ENCODE assay signal across 21 cellular contexts in the genomic region with DNA sequence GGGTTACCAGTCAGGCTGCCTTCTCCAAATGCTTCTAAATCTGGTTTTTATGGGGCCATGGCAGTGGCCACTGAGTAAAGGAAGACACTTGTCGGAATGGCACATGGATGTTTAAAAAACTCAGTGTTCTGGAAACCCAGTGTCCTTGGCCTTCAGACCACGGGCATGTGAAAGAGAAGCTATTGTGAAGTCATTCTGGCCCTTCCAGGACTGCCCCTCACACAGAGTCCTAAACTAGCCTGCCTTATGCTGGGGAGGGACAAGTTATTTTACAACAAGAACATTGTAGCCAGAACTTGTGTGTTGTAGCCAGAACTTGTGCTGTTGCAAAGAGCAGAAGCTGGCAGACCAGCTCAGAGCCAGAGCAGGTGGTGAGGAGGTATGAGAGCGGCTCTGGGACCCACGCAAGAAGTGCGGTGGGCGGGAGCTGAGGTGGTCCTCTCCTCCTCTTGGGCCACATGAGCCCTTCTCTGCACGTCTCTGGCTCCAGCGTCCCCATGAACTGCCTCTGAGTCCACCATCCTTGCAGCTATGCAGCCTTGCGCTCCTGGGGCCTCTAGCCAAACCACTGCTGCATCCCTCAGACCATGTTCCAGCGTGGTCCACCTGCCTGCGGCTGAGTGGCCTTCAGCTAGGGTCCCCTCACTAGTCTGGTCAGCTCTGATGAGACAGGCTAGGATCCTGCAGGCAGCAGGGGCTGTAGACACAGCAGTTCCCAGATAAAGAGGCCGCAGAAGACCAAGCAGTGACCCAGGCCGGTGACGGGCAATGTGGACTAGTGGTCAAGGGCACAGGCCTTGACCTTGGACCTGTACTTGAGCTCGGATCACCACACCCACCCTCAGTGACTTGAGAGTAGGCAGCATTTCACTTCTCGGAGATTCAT. TPM values are rescaled to one million over a fixed set of nuclear protein-coding genes. Genes with fewer than 3 reads are reported as not detected.
A peak's percentile ranks its signal among the peaks of the same experiment; 100 is the strongest.
DNase-seq lines count a peak whose midpoint lies in the region; ATAC-seq, FAIRE-seq and TF ChIP-seq lines count a peak whose summit lies in the region.
"Had no signal": no experiment of that assay in that cellular context is flagged by ENCODE, and none has a peak within 500 bp of the region (broad histone marks: within the 10 kb centered on the region; RNA-seq: fewer than 3 reads in every experiment).

No MANE protein-coding gene starts in this region.

- no peak overlapping the region for H4K8ac ChIP-seq in trophoblast cell (ENCODE audit: low read depth, low read length)

- no peak for TF ChIP-seq EP300 in HepG2 (IDR thresholded peaks at IDR 0.05; ENCODE audit: low read depth in 2 of 2, low read length in 2 of 2)
- TF ChIP-seq EP300 in HepG2 (CRISPR knock-in tag; IDR thresholded peaks at IDR 0.05; ENCODE audit: borderline replicate concordance), result no peak

- TF ChIP-seq RAD21 in HepG2 (CRISPR knock-in tag; IDR thresholded peaks at IDR 0.05), result no peak

- TF ChIP-seq POLR2A in HepG2 (IDR thresholded peaks at IDR 0.05; ENCODE audit: insufficient read depth in 1 of 2, low read depth in 2 of 2, low read length in 2 of 2) (no peak), right lobe of liver (IDR thresholded peaks at IDR 0.05) (no peak)

- WGBS in HepG2 (ENCODE audit: low lambda C conversion rate), result 45% methylated on average over 9 of the region's 16 CpGs
- 100% methylated on average over 4 of the region's 16 CpGs for WGBS in right lobe of liver (ENCODE audit: insufficient coverage, low coverage, low lambda C conversion rate, missing lambda C conversion rate)
- WGBS in trophoblast cell (ENCODE audit: extremely low coverage, insufficient coverage, insufficient read length), result no CpG with 5 or more reads among the region's 16 CpGs

- H4K91ac ChIP-seq in trophoblast cell (ENCODE audit: low read depth, low read length), result no peak overlapping the region

- in situ Hi-C loops in HepG2 (cut with HindIII; ENCODE audit: extremely low pct_ligation_motif_present, low pct_unique_long_range_greater_than_20kb), result no loop called here

- no peaks in the 10 kb centered on the region for H3K79me2 ChIP-seq in HepG2 (ENCODE audit: insufficient read depth, low read length)
- no peaks in the 10 kb centered on the region for H3K79me2 ChIP-seq in trophoblast cell (ENCODE audit: control insufficient read depth, insufficient read depth, low read length, poor library complexity)
- H3K79me2 ChIP-seq in neural progenitor cell (ENCODE audit: low read depth), result no peaks in the 10 kb centered on the region

- POLR2A ChIA-PET in HepG2 (lab: Yijun Ruan, JAX), result interaction anchor here (0.9 to 1.4 kb wide), 2 partner anchors 19 to 232 kb away, joined by 3 to 4 read pairs; no protein-coding TSS in a partner anchor

- no peaks in the 10 kb centered on the region for H4K20me1 ChIP-seq in HepG2 (ENCODE audit: insufficient read depth, low read length)
- H4K20me1 ChIP-seq in neural progenitor cell (ENCODE audit: low read depth), result no peaks in the 10 kb centered on the region

- H3K4ac ChIP-seq in trophoblast cell (ENCODE audit: low read depth, low read length), result no peak overlapping the region

- H3K4me1 ChIP-seq in HepG2 (ENCODE audit: insufficient read depth, low read length), result peaks cover 36% of the 10 kb centered on the region
- peaks cover 0 to 3% (median 0%) of the 10 kb centered on the region in 4 donors for H3K4me1 ChIP-seq in right lobe of liver
- H3K4me1 ChIP-seq in trophoblast cell (ENCODE audit: control insufficient read depth in 1 of 2, insufficient read depth in 2 of 2, low read length in 2 of 2), result peaks cover 3% of the 10 kb centered on the region in 2 experiments
- no peaks in the 10 kb centered on the region for H3K4me1 ChIP-seq in neural progenitor cell

- peak; percentile 34 for DNase-seq in HepG2 (ENCODE audit: low spot score)
- DNase-seq in right lobe of liver, result no peak
- DNase-seq in head of caudate nucleus, result peak in 26 of 42 donors; percentile 11 to 83 (median 49)
- no peak for DNase-seq in trophoblast cell
- DNase-seq in dedifferentiated amniotic fluid mesenchymal stem cell (ENCODE audit: extremely low spot score), result no peak
- no peak for DNase-seq in neural progenitor cell (ENCODE audit: low spot score)
- no peak for DNase-seq in NCI-H1436 treated with DMSO at 0.1 percent for 48 hours (lab: John Stamatoyannopoulos, UW)
- DNase-seq: CD8-positive, alpha-beta memory T cell; DMS79; GOT3; NCI-H1436; NCI-H2029; NCI-H345; NCI-H524 treated with DMSO at 0.1 percent for 48 hours; PC-3; RPMI8226 had no signal

- intact Hi-C loops in HepG2 (cut with micrococcal nuclease; ENCODE audit: unreplicated experiment) (no loop called here), right lobe of liver (cut with DNase I) (no loop called here), head of caudate nucleus (cut with DNase I) (no loop called here)

- H3K9me3 ChIP-seq in HepG2 (ENCODE audit: low read length) (no peaks in the 10 kb centered on the region), right lobe of liver (no peaks in the 10 kb centered on the region), trophoblast cell (ENCODE audit: insufficient read depth, low read depth, low read length) (peaks cover 3% of the 10 kb centered on the region), neural progenitor cell (ENCODE audit: low read depth) (no peaks in the 10 kb centered on the region)
- H3K9me3 ChIP-seq: A549; BLaER1 treated with 17β-estradiol and CSF1 and Interleukin-3, amounts not matched to agents 10 nM and 100 nM had no signal

- no peaks in the 10 kb centered on the region for H3K9me3 Mint-ChIP-seq in neural progenitor cell
- H3K9me3 Mint-ChIP-seq: CD8-positive, alpha-beta memory T cell had no signal

- no peak overlapping the region for H2BK120ac ChIP-seq in trophoblast cell (ENCODE audit: insufficient read depth, low read length, poor library complexity)

- H3K4me3 ChIP-seq in HepG2 (replicated peaks in 1 of 3; ENCODE audit: insufficient read depth in 1 of 3, low read depth in 2 of 3, low read length in 3 of 3), result no peak overlapping the region
- no peak overlapping the region for H3K4me3 ChIP-seq in right lobe of liver
- H3K4me3 ChIP-seq in trophoblast cell (ENCODE audit: low read depth, low read length), result peak overlapping the region; percentile 28
- H3K4me3 ChIP-seq in neural progenitor cell, result no peak overlapping the region
- H3K4me3 ChIP-seq: A549; BLaER1 treated with 17β-estradiol and CSF1 and Interleukin-3, amounts not matched to agents 10 nM and 100 nM had no signal

- no peak for FAIRE-seq in HepG2 (lab: Jason Lieb, UNC)
- FAIRE-seq: A549, GM12892, GM18507 had no signal

- H3K27me3 Mint-ChIP-seq in neural progenitor cell (ENCODE audit: insufficient read depth, low read depth), result peaks cover 13% of the 10 kb centered on the region

- H3K36me3 Mint-ChIP-seq in neural progenitor cell, result peaks cover 2% of the 10 kb centered on the region

- no peaks in the 10 kb centered on the region for H3F3A ChIP-seq in neural progenitor cell (ENCODE audit: low read depth)

- no peak overlapping the region for H3K18ac ChIP-seq in trophoblast cell (ENCODE audit: low read length)

- H3K36me3 ChIP-seq in HepG2 (replicated peaks in 1 of 2; ENCODE audit: control insufficient read depth in 1 of 2, insufficient read depth in 2 of 2, low read length in 2 of 2), result no peaks in the 10 kb centered on the region
- H3K36me3 ChIP-seq in right lobe of liver, result no peaks in the 10 kb centered on the region
- peaks cover 2% of the 10 kb centered on the region in 2 experiments for H3K36me3 ChIP-seq in trophoblast cell (ENCODE audit: control insufficient read depth in 1 of 2, insufficient read depth in 2 of 2, low read length in 2 of 2)
- no peaks in the 10 kb centered on the region for H3K36me3 ChIP-seq in neural progenitor cell

- H4K12ac ChIP-seq in trophoblast cell (ENCODE audit: low read depth, low read length), result no peak overlapping the region

- H3K9ac ChIP-seq in HepG2 (ENCODE audit: insufficient read depth, low read depth, low read length) (no peak overlapping the region), trophoblast cell (ENCODE audit: low read length) (no peak overlapping the region), neural progenitor cell (no peak overlapping the region)
- H3K9ac ChIP-seq: BLaER1 treated with 17β-estradiol and CSF1 and Interleukin-3, amounts not matched to agents 10 nM and 100 nM had no signal

- no TSS peak for BruUV-seq in HepG2 (replicated peaks; lab: Mats Ljungman, UMichigan)

- H2AFZ ChIP-seq in HepG2 (ENCODE audit: low read length), result no peak overlapping the region
- no peak overlapping the region for H2AFZ ChIP-seq in trophoblast cell (ENCODE audit: insufficient read depth, low read length, poor library complexity)
- H2AFZ ChIP-seq in neural progenitor cell (replicated peaks), result no peak overlapping the region

- H3K27ac Mint-ChIP-seq in neural progenitor cell, result no peak overlapping the region

- ATAC-seq in HepG2 (peak; percentile 28), right lobe of liver (no peak), HG02938 (IDR thresholded peaks at IDR 0.05; ENCODE audit: unreplicated experiment) (no peak)
- ATAC-seq: A549, PC-3 had no signal

- CTCF ChIA-PET in HepG2 (lab: Yijun Ruan, JAX; ENCODE audit: low intra/inter-chr PET ratio, low total read pairs), result no interaction called here

- H3K4me2 ChIP-seq in HepG2 (ENCODE audit: low read depth, low read length) (no peak overlapping the region), trophoblast cell (ENCODE audit: low read length) (no peak overlapping the region), neural progenitor cell (no peak overlapping the region)
- H3K4me2 ChIP-seq: A549; BLaER1 treated with 17β-estradiol and CSF1 and Interleukin-3, amounts not matched to agents 10 nM and 100 nM had no signal

- H2BK5ac ChIP-seq in trophoblast cell (ENCODE audit: low read depth, low read length, poor library complexity), result no peak overlapping the region

- H2AK5ac ChIP-seq in trophoblast cell (ENCODE audit: low read length), result no peak overlapping the region

- peaks cover 12% of the 10 kb centered on the region for H3K4me1 Mint-ChIP-seq in neural progenitor cell

- H2BK12ac ChIP-seq in trophoblast cell (ENCODE audit: low read length), result no peak overlapping the region

- no peak overlapping the region for H3K14ac ChIP-seq in trophoblast cell (ENCODE audit: low read length)

- no peak overlapping the region for H3K4me3 Mint-ChIP-seq in neural progenitor cell
- H3K4me3 Mint-ChIP-seq: CD8-positive, alpha-beta memory T cell had no signal

- no peaks in the 10 kb centered on the region for H3K79me1 ChIP-seq in trophoblast cell (ENCODE audit: low read length)

- no peak for TF ChIP-seq CTCF in HepG2 (CRISPR knock-in tag; IDR thresholded peaks at IDR 0.05)
- no peak for TF ChIP-seq CTCF in right lobe of liver (IDR thresholded peaks at IDR 0.05)
- TF ChIP-seq CTCF in neural progenitor cell (IDR thresholded peaks at IDR 0.05), result no peak

- peaks cover 2% of the 10 kb centered on the region in 2 experiments; a peak in 2 of 5 replicates for H3K27me3 ChIP-seq in HepG2 (ENCODE audit: control insufficient read depth in 1 of 2, insufficient read depth in 2 of 2, low read length in 2 of 2)
- no peaks in the 10 kb centered on the region for H3K27me3 ChIP-seq in right lobe of liver
- no peaks in the 10 kb centered on the region for H3K27me3 ChIP-seq in trophoblast cell (ENCODE audit: insufficient read depth, low read length)
- H3K27me3 ChIP-seq in neural progenitor cell, result no peaks in the 10 kb centered on the region
- H3K27me3 ChIP-seq: BLaER1 treated with 17β-estradiol and CSF1 and Interleukin-3, amounts not matched to agents 10 nM and 100 nM had no signal

- H3K23ac ChIP-seq in trophoblast cell (ENCODE audit: low read length), result no peak overlapping the region

- H3K27ac ChIP-seq in HepG2 (ENCODE audit: extremely low read length, insufficient read depth, low read length) (no peak overlapping the region), right lobe of liver (no peak overlapping the region), trophoblast cell (ENCODE audit: low read depth, low read length) (no peak overlapping the region), neural progenitor cell (no peak overlapping the region)
- H3K27ac ChIP-seq: A549; BLaER1 treated with 17β-estradiol and CSF1 and Interleukin-3, amounts not matched to agents 10 nM and 100 nM had no signal

RNA-seq across cellular contexts. Expression of gene MMAB, which starts 32.5 kb away (rescaled TPM):
- 77.3 and 112 TPM in 2 replicates for total RNA-seq in HepG2 (2016; rRNA removed; fragmentation: Illumina TruSeq; extraction: Trizol)
- 32.4 and 42.7 TPM in 2 replicates for total RNA-seq in HepG2 (2016; cell fraction: cytosol; rRNA removed; fragmentation: Illumina TruSeq; extraction: Trizol; ENCODE audit: low read depth)
- total RNA-seq in HepG2 (2016; cell fraction: insoluble cytoplasmic fraction; rRNA removed; fragmentation: Illumina TruSeq; extraction: Trizol), result 80.5 and 108 TPM in 2 replicates
- total RNA-seq in HepG2 (2016; cell fraction: membrane; rRNA removed; fragmentation: Illumina TruSeq; extraction: Trizol), result 59.5 and 67.4 TPM in 2 replicates
- total RNA-seq in HepG2 (2016; cell fraction: nucleus; rRNA removed; fragmentation: Illumina TruSeq; extraction: Trizol), result 37.8 and 41.0 TPM in 2 replicates
- 26.1 and 33.2 TPM in 2 replicates for polyA plus RNA-seq in HepG2 (2011; rRNA removed)
- polyA plus RNA-seq in HepG2 (2011; cell fraction: cytosol; rRNA removed), result 29.9 and 32.2 TPM in 2 replicates
- polyA plus RNA-seq in HepG2 (2011; cell fraction: nucleus; rRNA removed), result 34.9 and 43.2 TPM in 2 replicates
- 39.1 and 40.4 TPM in 2 replicates for polyA plus RNA-seq in HepG2 (2012)
- polyA plus RNA-seq in HepG2 (2016; cell fraction: cytosol; fragmentation: Illumina TruSeq; extraction: Trizol; ENCODE audit: low read depth), result 36.6 and 44.0 TPM in 2 replicates
- 98.7 and 99.8 TPM in 2 replicates for polyA plus RNA-seq in HepG2 (2016; cell fraction: insoluble cytoplasmic fraction; fragmentation: Illumina TruSeq; extraction: Trizol; ENCODE audit: low read depth)
- polyA plus RNA-seq in HepG2 (2016; cell fraction: membrane; fragmentation: Illumina TruSeq; extraction: Trizol; ENCODE audit: low read depth), result 39.9 and 52.5 TPM in 2 replicates
- polyA plus RNA-seq in HepG2 (2016; cell fraction: nucleus; fragmentation: Illumina TruSeq; extraction: Trizol; ENCODE audit: insufficient read depth, low read depth), result 58.2 and 63.9 TPM in 2 replicates
- 37.1 and 53.3 TPM in 2 replicates for polyA minus RNA-seq in HepG2 (2011; rRNA and poly(A)+ RNA removed; ENCODE audit: low replicate concordance)
- polyA minus RNA-seq in HepG2 (2011; cell fraction: cytosol; rRNA and poly(A)+ RNA removed), result 11.8 and 16.2 TPM in 2 replicates
- 21.0 and 29.1 TPM in 2 replicates for polyA minus RNA-seq in HepG2 (2011; cell fraction: nucleus; rRNA and poly(A)+ RNA removed)
- 10 to 100 TPM; 42.6 to 99.8 (median 65.2) TPM for total RNA-seq in right lobe of liver
- 21.0 and 23.1 TPM in 2 replicates for polyA plus RNA-seq in trophoblast cell (2013)
- total RNA-seq in neural progenitor cell (ENCODE audit: low replicate concordance), result 24.7 and 34.5 TPM in 2 replicates

RNA-seq across cellular contexts. Expression of gene MVK, which starts 32.8 kb away (rescaled TPM):
- total RNA-seq in HepG2 (2016; rRNA removed; fragmentation: Illumina TruSeq; extraction: Trizol) (47.1 and 66.9 TPM in 2 replicates), right lobe of liver (10 to 100 TPM; 14.2 to 60.0 (median 37.6) TPM), neural progenitor cell (ENCODE audit: low replicate concordance) (8.3 and 20.1 TPM in 2 replicates)
- 15.1 and 17.9 TPM in 2 replicates for total RNA-seq in HepG2 (2016; cell fraction: cytosol; rRNA removed; fragmentation: Illumina TruSeq; extraction: Trizol; ENCODE audit: low read depth)
- total RNA-seq in HepG2 (2016; cell fraction: insoluble cytoplasmic fraction; rRNA removed; fragmentation: Illumina TruSeq; extraction: Trizol), result 40.9 and 70.6 TPM in 2 replicates
- 34.1 and 39.6 TPM in 2 replicates for total RNA-seq in HepG2 (2016; cell fraction: membrane; rRNA removed; fragmentation: Illumina TruSeq; extraction: Trizol)
- 38.8 and 47.2 TPM in 2 replicates for total RNA-seq in HepG2 (2016; cell fraction: nucleus; rRNA removed; fragmentation: Illumina TruSeq; extraction: Trizol)
- 11.6 and 22.5 TPM in 2 replicates for polyA plus RNA-seq in HepG2 (2011; rRNA removed)
- polyA plus RNA-seq in HepG2 (2011; cell fraction: cytosol; rRNA removed), result 12.4 and 13.5 TPM in 2 replicates
- 32.0 and 47.6 TPM in 2 replicates for polyA plus RNA-seq in HepG2 (2011; cell fraction: nucleus; rRNA removed)
- polyA plus RNA-seq in HepG2 (2012), result 19.2 and 28.6 TPM in 2 replicates
- 16.3 and 19.9 TPM in 2 replicates for polyA plus RNA-seq in HepG2 (2016; cell fraction: cytosol; fragmentation: Illumina TruSeq; extraction: Trizol; ENCODE audit: low read depth)
- 42.0 and 50.4 TPM in 2 replicates for polyA plus RNA-seq in HepG2 (2016; cell fraction: insoluble cytoplasmic fraction; fragmentation: Illumina TruSeq; extraction: Trizol; ENCODE audit: low read depth)
- 26.9 and 30.0 TPM in 2 replicates for polyA plus RNA-seq in HepG2 (2016; cell fraction: membrane; fragmentation: Illumina TruSeq; extraction: Trizol; ENCODE audit: low read depth)
- 78.2 and 82.6 TPM in 2 replicates for polyA plus RNA-seq in HepG2 (2016; cell fraction: nucleus; fragmentation: Illumina TruSeq; extraction: Trizol; ENCODE audit: insufficient read depth, low read depth)
- 19.6 and 22.9 TPM in 2 replicates for polyA minus RNA-seq in HepG2 (2011; rRNA and poly(A)+ RNA removed; ENCODE audit: low replicate concordance)
- 6.1 and 8.0 TPM in 2 replicates for polyA minus RNA-seq in HepG2 (2011; cell fraction: cytosol; rRNA and poly(A)+ RNA removed)
- 12.2 and 21.1 TPM in 2 replicates for polyA minus RNA-seq in HepG2 (2011; cell fraction: nucleus; rRNA and poly(A)+ RNA removed)
- 28.5 and 28.6 TPM in 2 replicates for polyA plus RNA-seq in trophoblast cell (2013)

Comparison
In these comparisons a context has a peak if more than half of its experiments do, and no peak if none do; other contexts are left out.
1. DNase-seq: peak in HepG2 (single experiment) and head of caudate nucleus (26 of 42); none in right lobe of liver (0 of 3), trophoblast cell (0 of 2), dedifferentiated amniotic fluid mesenchymal stem cell (single experiment), neural progenitor cell (single experiment) and NCI-H1436 treated with DMSO at 0.1 percent for 48 hours (single experiment).